In the genomic region with DNA sequence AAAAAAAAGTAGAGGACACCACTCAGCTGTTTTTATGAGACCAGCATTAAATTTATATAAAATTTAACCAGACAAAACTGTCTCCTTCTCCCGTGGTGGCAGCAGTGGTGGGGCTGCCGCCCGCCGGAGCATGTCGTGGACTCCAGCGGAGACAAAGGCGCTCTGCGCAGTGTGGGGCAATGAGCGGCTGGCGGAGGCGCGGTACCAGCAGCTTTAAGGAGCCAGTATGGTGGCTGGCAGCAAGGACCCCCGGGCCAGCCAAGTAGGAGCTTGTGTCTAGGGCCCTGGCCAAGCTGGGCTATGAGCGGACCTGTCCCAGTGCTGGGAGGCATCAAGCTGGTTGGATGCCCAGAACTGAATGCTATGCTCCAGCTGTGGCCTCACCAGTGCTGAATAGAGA, we compare ENCODE assay signal across 22 cellular contexts.
A peak's percentile ranks its signal among the peaks of the same experiment; 100 is the strongest.
DNase-seq lines count a peak whose midpoint lies in the region; ATAC-seq and TF ChIP-seq lines count a peak whose summit lies in the region.
"Had no signal": no experiment of that assay in that cellular context is flagged by ENCODE, and none has a peak within 500 bp of the region (broad histone marks: within the 10 kb centered on the region; RNA-seq: fewer than 3 reads in every experiment).

No MANE protein-coding gene starts in this region.

- H3K9me3 Mint-ChIP-seq in chondrocyte (ENCODE audit: low read depth) = peaks cover 29% of the 10 kb centered on the region

- H3K36me3 Mint-ChIP-seq in chondrocyte (ENCODE audit: low read depth) = no peaks in the 10 kb centered on the region
- H3K36me3 Mint-ChIP-seq: CD14-positive monocyte; CD8-positive, alpha-beta memory T cell had no signal

- H3K27me3 ChIP-seq in upper lobe of right lung = no peaks in the 10 kb centered on the region
- H3K27me3 ChIP-seq: BE2C; BLaER1 treated with 17β-estradiol and CSF1 and Interleukin-3, amounts not matched to agents 10 nM and 100 nM had no signal

- H3K4me1 ChIP-seq in upper lobe of right lung = no peaks in the 10 kb centered on the region
- H3K4me1 ChIP-seq: A549, BE2C, HAP-1 had no signal

- intact Hi-C loops in posterior vena cava (cut with DNase I) = no loop called here
- intact Hi-C loops in upper lobe of right lung (cut with DNase I) = no loop called here

- no peaks in the 10 kb centered on the region for H3K36me3 ChIP-seq in upper lobe of right lung
- H3K36me3 ChIP-seq: BE2C; BLaER1 treated with 17β-estradiol and CSF1 and Interleukin-3, amounts not matched to agents 10 nM and 100 nM; HAP-1 had no signal

- DNase-seq in D341Med (ENCODE audit: low spot score) (peak; percentile 15), chondrocyte (ENCODE audit: low spot score) (peak; percentile 72), posterior vena cava (ENCODE audit: low spot score) (peak; percentile 80), upper lobe of right lung (no peak), GM13976 (ENCODE audit: low spot score) (no peak)
- DNase-seq: 8988T; ACHN; AML-193; BE2C; CD4-positive, alpha-beta T cell; CD8-positive, alpha-beta memory T cell; DMS53; DMS79 treated with DMSO at 0.1 percent for 48 hours; GF-D8; GOT3; HFFc6 had no signal

- in situ Hi-C loops in GM13976 (cut with MboI; ENCODE audit: low sequenced_read_pairs, unreplicated experiment) = no loop called here

- no peak overlapping the region for H3K27ac Mint-ChIP-seq in chondrocyte (ENCODE audit: unreplicated experiment)
- H3K27ac Mint-ChIP-seq: CD14-positive monocyte; CD4-positive, alpha-beta T cell; CD8-positive, alpha-beta memory T cell; HFFc6 had no signal

- no peak overlapping the region for H3K4me3 ChIP-seq in upper lobe of right lung
- H3K4me3 ChIP-seq: A549; BLaER1 treated with 17β-estradiol and CSF1 and Interleukin-3, amounts not matched to agents 10 nM and 100 nM; HAP-1 had no signal

- no peaks in the 10 kb centered on the region for H3K27me3 Mint-ChIP-seq in chondrocyte (ENCODE audit: low read depth)
- H3K27me3 Mint-ChIP-seq: CD4-positive, alpha-beta T cell; CD8-positive, alpha-beta memory T cell had no signal

- no peak overlapping the region for H3K4me3 Mint-ChIP-seq in chondrocyte (ENCODE audit: unreplicated experiment)
- H3K4me3 Mint-ChIP-seq: CD14-positive monocyte; CD4-positive, alpha-beta T cell; CD8-positive, alpha-beta memory T cell; HFFc6 had no signal

- TF ChIP-seq CTCF in chondrocyte (IDR thresholded peaks at IDR 0.05) = no peak
- TF ChIP-seq CTCF in upper lobe of right lung (IDR thresholded peaks at IDR 0.05) = no peak
- TF ChIP-seq CTCF in GM13976 (IDR thresholded peaks at IDR 0.05; ENCODE audit: borderline replicate concordance, control extremely low read depth, extremely low read depth, insufficient read depth, missing control alignments) = no peak

- H3K4me1 Mint-ChIP-seq in chondrocyte (ENCODE audit: low read depth) = no peaks in the 10 kb centered on the region
- H3K4me1 Mint-ChIP-seq: CD14-positive monocyte; CD8-positive, alpha-beta memory T cell had no signal

- no peaks in the 10 kb centered on the region for H3K9me3 ChIP-seq in upper lobe of right lung
- H3K9me3 ChIP-seq: A549, BE2C, HAP-1 had no signal

- no peak overlapping the region for H3K27ac ChIP-seq in upper lobe of right lung
- H3K27ac ChIP-seq: A549; BLaER1 treated with 17β-estradiol and CSF1 and Interleukin-3, amounts not matched to agents 10 nM and 100 nM had no signal

- ATAC-seq in upper lobe of right lung = peak; percentile 47
- no peak for ATAC-seq in HG02623 (IDR thresholded peaks at IDR 0.05; ENCODE audit: unreplicated experiment)
- no peak for ATAC-seq in GM18520 (IDR thresholded peaks at IDR 0.05; ENCODE audit: unreplicated experiment)
- ATAC-seq: A549 had no signal

Comparison
In these comparisons a context has a peak if more than half of its experiments do, and no peak if none do; other contexts are left out.
1. DNase-seq: peak in D341Med (single experiment), chondrocyte (single experiment) and posterior vena cava (single experiment); none in upper lobe of right lung (single experiment) and GM13976 (single experiment).